ENCODE assay signal across 1 cellular context in the genomic region with DNA sequence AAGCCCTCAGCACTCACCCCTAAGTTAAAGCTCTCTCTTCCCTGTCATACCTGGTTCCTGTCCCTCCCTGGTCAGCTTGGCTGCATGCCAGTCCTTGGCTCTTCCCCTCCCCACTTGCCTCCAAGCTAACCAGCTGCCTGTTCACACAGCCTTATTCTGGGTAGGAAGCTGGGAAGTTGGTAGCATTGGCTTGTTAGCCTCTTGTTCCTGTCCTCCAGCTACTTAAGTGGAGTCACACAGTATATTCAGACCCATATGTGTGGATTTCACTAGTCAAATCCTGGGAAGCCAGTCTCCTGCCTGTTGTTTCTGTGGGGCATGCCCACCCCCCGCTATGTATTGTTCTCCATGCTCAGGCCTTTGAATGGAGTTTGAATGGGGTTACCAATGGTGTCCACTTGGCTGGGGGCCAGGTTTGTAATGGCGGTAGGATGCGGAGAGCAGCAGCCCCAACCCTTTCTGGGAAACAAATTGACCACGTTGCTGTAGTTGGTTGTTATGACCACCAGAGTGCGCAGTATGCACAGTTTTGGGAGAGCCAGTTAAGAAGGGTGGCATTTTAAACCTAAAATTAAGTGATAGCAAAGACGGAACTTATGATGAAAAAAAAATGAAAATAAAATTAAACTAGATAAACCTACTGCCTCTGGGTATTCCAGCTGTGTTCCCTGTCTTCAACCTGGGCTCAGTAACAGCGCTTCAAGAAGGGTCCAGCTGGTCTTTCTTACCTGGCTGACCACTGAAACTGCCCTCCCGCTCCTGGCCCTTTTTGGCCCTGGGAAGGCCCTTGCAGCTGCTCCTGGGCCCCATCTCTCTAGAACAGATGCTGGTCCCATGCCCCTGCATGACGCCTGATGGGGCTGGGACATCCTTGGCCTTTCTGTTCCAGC.
TF ChIP-seq lines count a peak whose summit lies in the region.

No MANE protein-coding gene starts in this region.

TF ChIP-seq in HEK293, 187 proteins besides CTCF, POLR2A, EP300 and RAD21 (continued from another document and continues in another):
- TF ChIP-seq, protein P1, sequence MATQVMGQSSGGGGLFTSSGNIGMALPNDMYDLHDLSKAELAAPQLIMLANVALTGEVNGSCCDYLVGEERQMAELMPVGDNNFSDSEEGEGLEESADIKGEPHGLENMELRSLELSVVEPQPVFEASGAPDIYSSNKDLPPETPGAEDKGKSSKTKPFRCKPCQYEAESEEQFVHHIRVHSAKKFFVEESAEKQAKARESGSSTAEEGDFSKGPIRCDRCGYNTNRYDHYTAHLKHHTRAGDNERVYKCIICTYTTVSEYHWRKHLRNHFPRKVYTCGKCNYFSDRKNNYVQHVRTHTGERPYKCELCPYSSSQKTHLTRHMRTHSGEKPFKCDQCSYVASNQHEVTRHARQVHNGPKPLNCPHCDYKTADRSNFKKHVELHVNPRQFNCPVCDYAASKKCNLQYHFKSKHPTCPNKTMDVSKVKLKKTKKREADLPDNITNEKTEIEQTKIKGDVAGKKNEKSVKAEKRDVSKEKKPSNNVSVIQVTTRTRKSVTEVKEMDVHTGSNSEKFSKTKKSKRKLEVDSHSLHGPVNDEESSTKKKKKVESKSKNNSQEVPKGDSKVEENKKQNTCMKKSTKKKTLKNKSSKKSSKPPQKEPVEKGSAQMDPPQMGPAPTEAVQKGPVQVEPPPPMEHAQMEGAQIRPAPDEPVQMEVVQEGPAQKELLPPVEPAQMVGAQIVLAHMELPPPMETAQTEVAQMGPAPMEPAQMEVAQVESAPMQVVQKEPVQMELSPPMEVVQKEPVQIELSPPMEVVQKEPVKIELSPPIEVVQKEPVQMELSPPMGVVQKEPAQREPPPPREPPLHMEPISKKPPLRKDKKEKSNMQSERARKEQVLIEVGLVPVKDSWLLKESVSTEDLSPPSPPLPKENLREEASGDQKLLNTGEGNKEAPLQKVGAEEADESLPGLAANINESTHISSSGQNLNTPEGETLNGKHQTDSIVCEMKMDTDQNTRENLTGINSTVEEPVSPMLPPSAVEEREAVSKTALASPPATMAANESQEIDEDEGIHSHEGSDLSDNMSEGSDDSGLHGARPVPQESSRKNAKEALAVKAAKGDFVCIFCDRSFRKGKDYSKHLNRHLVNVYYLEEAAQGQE (tag by site-specific recombination; IDR thresholded peaks at IDR 0.05) = no peak
- no peak for TF ChIP-seq ZNF221 (tag by site-specific recombination; IDR thresholded peaks at IDR 0.05; ENCODE audit: borderline replicate concordance)
- 0 out of 2 replicates have a peak, but pooled peaks have one; percentile 20 for TF ChIP-seq ZBTB8A (tag by site-specific recombination; IDR thresholded peaks at IDR 0.05)
- TF ChIP-seq ZNF707 (tag by site-specific recombination; IDR thresholded peaks at IDR 0.05) = no peak
- TF ChIP-seq ZNF23 (tag by site-specific recombination; IDR thresholded peaks at IDR 0.05; ENCODE audit: borderline replicate concordance) = no peak
- no peak for TF ChIP-seq MEIS1 (CRISPR knock-in tag; IDR thresholded peaks at IDR 0.05; ENCODE audit: borderline replicate concordance)
- TF ChIP-seq ZFHX2 (tag by site-specific recombination; conservative IDR thresholded peaks at IDR 0.05) = no peak
- TF ChIP-seq ZNF354C (tag by site-specific recombination; IDR thresholded peaks at IDR 0.05; ENCODE audit: borderline replicate concordance, low read depth) = no peak
- no peak for TF ChIP-seq KLF7 (tag by site-specific recombination; IDR thresholded peaks at IDR 0.05; ENCODE audit: borderline replicate concordance)
- TF ChIP-seq ZBTB44 (tag by site-specific recombination; IDR thresholded peaks at IDR 0.05) = no peak
- TF ChIP-seq ZNF623 (tag by site-specific recombination; IDR thresholded peaks at IDR 0.05) = no peak
- no peak for TF ChIP-seq KLF16 (tag by site-specific recombination; IDR thresholded peaks at IDR 0.05)
- TF ChIP-seq PATZ1 (tag by site-specific recombination; IDR thresholded peaks at IDR 0.05) = 0 out of 2 replicates have a peak, but pooled peaks have one; percentile 24
- peak; percentile 57; the same call in 1 of the 2 replicates for TF ChIP-seq ZNF184 (tag by site-specific recombination; IDR thresholded peaks at IDR 0.05)
- TF ChIP-seq ZFP37 (tag by site-specific recombination; IDR thresholded peaks at IDR 0.05) = 0 out of 2 replicates have a peak, but pooled peaks have one; percentile 26
- TF ChIP-seq ZBTB17 (tag by site-specific recombination; IDR thresholded peaks at IDR 0.05) = no peak
- TF ChIP-seq TRIM28 (IDR thresholded peaks at IDR 0.05; ENCODE audit: borderline replicate concordance, low read length) = no peak
- TF ChIP-seq ZNF214 (tag by site-specific recombination; IDR thresholded peaks at IDR 0.05; ENCODE audit: borderline replicate concordance) = no peak
- TF ChIP-seq ZNF639 (tag by site-specific recombination; IDR thresholded peaks at IDR 0.05) = no peak
- peak; percentile 58; the same call in 1 of the 2 replicates for TF ChIP-seq YY1 (tag by site-specific recombination; IDR thresholded peaks at IDR 0.05)
- no peak for TF ChIP-seq ZNF146 (tag by site-specific recombination; IDR thresholded peaks at IDR 0.05)
- TF ChIP-seq ZNF366 (tag by site-specific recombination; conservative IDR thresholded peaks at IDR 0.05) = no peak
- no peak for TF ChIP-seq ZNF600 (tag by site-specific recombination; IDR thresholded peaks at IDR 0.05)
- no peak for TF ChIP-seq ZNF621 (tag by site-specific recombination; IDR thresholded peaks at IDR 0.05)
- TF ChIP-seq ZIC2 (tag by site-specific recombination; IDR thresholded peaks at IDR 0.05) = peak; percentile 34; the same call in 1 of the 2 replicates
- TF ChIP-seq, protein P2, sequence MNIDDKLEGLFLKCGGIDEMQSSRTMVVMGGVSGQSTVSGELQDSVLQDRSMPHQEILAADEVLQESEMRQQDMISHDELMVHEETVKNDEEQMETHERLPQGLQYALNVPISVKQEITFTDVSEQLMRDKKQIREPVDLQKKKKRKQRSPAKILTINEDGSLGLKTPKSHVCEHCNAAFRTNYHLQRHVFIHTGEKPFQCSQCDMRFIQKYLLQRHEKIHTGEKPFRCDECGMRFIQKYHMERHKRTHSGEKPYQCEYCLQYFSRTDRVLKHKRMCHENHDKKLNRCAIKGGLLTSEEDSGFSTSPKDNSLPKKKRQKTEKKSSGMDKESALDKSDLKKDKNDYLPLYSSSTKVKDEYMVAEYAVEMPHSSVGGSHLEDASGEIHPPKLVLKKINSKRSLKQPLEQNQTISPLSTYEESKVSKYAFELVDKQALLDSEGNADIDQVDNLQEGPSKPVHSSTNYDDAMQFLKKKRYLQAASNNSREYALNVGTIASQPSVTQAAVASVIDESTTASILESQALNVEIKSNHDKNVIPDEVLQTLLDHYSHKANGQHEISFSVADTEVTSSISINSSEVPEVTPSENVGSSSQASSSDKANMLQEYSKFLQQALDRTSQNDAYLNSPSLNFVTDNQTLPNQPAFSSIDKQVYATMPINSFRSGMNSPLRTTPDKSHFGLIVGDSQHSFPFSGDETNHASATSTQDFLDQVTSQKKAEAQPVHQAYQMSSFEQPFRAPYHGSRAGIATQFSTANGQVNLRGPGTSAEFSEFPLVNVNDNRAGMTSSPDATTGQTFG (tag by site-specific recombination; IDR thresholded peaks at IDR 0.05; ENCODE audit: borderline replicate concordance) = no peak
- no peak for TF ChIP-seq ZNF521 (tag by site-specific recombination; IDR thresholded peaks at IDR 0.05)
- TF ChIP-seq GLIS1 (tag by site-specific recombination; IDR thresholded peaks at IDR 0.05) = peak; percentile 60; the same call in 1 of the 2 replicates
- no peak for TF ChIP-seq ZBTB26 (tag by site-specific recombination; optimal IDR thresholded peaks at IDR 0.05)
- no peak for TF ChIP-seq REPIN1 (tag by site-specific recombination; IDR thresholded peaks at IDR 0.05; ENCODE audit: low read depth)
- TF ChIP-seq, protein P3, sequence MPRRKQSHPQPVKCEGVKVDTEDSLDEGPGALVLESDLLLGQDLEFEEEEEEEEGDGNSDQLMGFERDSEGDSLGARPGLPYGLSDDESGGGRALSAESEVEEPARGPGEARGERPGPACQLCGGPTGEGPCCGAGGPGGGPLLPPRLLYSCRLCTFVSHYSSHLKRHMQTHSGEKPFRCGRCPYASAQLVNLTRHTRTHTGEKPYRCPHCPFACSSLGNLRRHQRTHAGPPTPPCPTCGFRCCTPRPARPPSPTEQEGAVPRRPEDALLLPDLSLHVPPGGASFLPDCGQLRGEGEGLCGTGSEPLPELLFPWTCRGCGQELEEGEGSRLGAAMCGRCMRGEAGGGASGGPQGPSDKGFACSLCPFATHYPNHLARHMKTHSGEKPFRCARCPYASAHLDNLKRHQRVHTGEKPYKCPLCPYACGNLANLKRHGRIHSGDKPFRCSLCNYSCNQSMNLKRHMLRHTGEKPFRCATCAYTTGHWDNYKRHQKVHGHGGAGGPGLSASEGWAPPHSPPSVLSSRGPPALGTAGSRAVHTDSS (tag by site-specific recombination; IDR thresholded peaks at IDR 0.05) = no peak
- TF ChIP-seq ZEB2 (tag by site-specific recombination; IDR thresholded peaks at IDR 0.05) = peak; percentile 22; the same call in 1 of the 2 replicates
- TF ChIP-seq ZNF654 (tag by site-specific recombination; IDR thresholded peaks at IDR 0.05; ENCODE audit: low read depth) = peak; percentile 94
- no peak for TF ChIP-seq ZNF585B (tag by site-specific recombination; IDR thresholded peaks at IDR 0.05)
- no peak for TF ChIP-seq ZNF266 (tag by site-specific recombination; IDR thresholded peaks at IDR 0.05; ENCODE audit: low read depth)
- no peak for TF ChIP-seq PRDM10 (tag by site-specific recombination; IDR thresholded peaks at IDR 0.05)
